ENCODE assay signal across 17 cellular contexts in genomic region chr2:7924033-7924762, GRCh38.
DNase-seq lines count a peak whose midpoint lies in the region; ATAC-seq lines count a peak whose summit lies in the region.
"Had no signal": no experiment of that assay in that cellular context is flagged by ENCODE, and none has a peak within 500 bp of the region (broad histone marks: within the 10 kb centered on the region; RNA-seq: fewer than 3 reads in every experiment).

No MANE protein-coding gene starts in this region.

- no peak overlapping the region for H3K27ac ChIP-seq in trophoblast cell (ENCODE audit: low read depth, low read length)
- H3K27ac ChIP-seq: HL-60 had no signal

- H3K27me3 ChIP-seq in trophoblast cell (ENCODE audit: insufficient read depth, low read length): no peaks in the 10 kb centered on the region

- no peaks in the 10 kb centered on the region for H3K9me3 ChIP-seq in trophoblast cell (ENCODE audit: insufficient read depth, low read depth, low read length)
- no peaks in the 10 kb centered on the region for H3K9me3 ChIP-seq in T-helper 17 cell (ENCODE audit: control insufficient read depth, low read length, poor library complexity, severe bottlenecking)

- H3K4me1 Mint-ChIP-seq in activated CD4-positive, alpha-beta T cell treated with anti-CD3 and anti-CD28 coated beads, Interleukin-2, amount 10 ng/mL, durations not matched to agents 24 days and 14 days: peaks cover 6% of the 10 kb centered on the region
- no peaks in the 10 kb centered on the region for H3K4me1 Mint-ChIP-seq in T-helper 17 cell
- H3K4me1 Mint-ChIP-seq: B cell had no signal

- no peaks in the 10 kb centered on the region for H3K79me1 ChIP-seq in trophoblast cell (ENCODE audit: low read length)

- H3K4ac ChIP-seq in trophoblast cell (ENCODE audit: low read depth, low read length): no peak overlapping the region

- H3K27ac Mint-ChIP-seq in activated CD4-positive, alpha-beta T cell treated with anti-CD3 and anti-CD28 coated beads, Interleukin-2, amount 10 ng/mL, durations not matched to agents 24 days and 14 days: no peak overlapping the region
- no peak overlapping the region for H3K27ac Mint-ChIP-seq in T-helper 17 cell
- H3K27ac Mint-ChIP-seq: B cell; CD4-positive, alpha-beta T cell; HFFc6 had no signal

- intact Hi-C loops in activated CD4-positive, alpha-beta T cell treated with anti-CD3 and anti-CD28 coated beads, Interleukin-2, amount 10 ng/mL, durations not matched to agents 24 days and 14 days (cut with micrococcal nuclease): no loop called here

- H2BK120ac ChIP-seq in trophoblast cell (ENCODE audit: insufficient read depth, low read length, poor library complexity): no peak overlapping the region

- no peak overlapping the region for H3K4me3 Mint-ChIP-seq in activated CD4-positive, alpha-beta T cell treated with anti-CD3 and anti-CD28 coated beads, Interleukin-2, amount 10 ng/mL, durations not matched to agents 24 days and 14 days
- H3K4me3 Mint-ChIP-seq in T-helper 17 cell: no peak overlapping the region
- H3K4me3 Mint-ChIP-seq: B cell; CD4-positive, alpha-beta T cell; HFFc6 had no signal

- no peak overlapping the region for H2BK12ac ChIP-seq in trophoblast cell (ENCODE audit: low read length)

- in situ Hi-C loops in G401 (cut with HindIII; ENCODE audit: low sequenced_read_pairs): no loop called here

- peaks cover 9% of the 10 kb centered on the region for H3K9me3 Mint-ChIP-seq in activated CD4-positive, alpha-beta T cell treated with anti-CD3 and anti-CD28 coated beads, Interleukin-2, amount 10 ng/mL, durations not matched to agents 24 days and 14 days
- H3K9me3 Mint-ChIP-seq: CD4-positive, alpha-beta T cell; HFFc6 had no signal

- H3K18ac ChIP-seq in trophoblast cell (ENCODE audit: low read length): no peak overlapping the region

- no peak overlapping the region for H3K4me3 ChIP-seq in trophoblast cell (ENCODE audit: low read depth, low read length)

- no CpG with 5 or more reads among the region's 7 CpGs for WGBS in trophoblast cell (ENCODE audit: extremely low coverage, insufficient coverage, insufficient read length)

- H4K12ac ChIP-seq in trophoblast cell (ENCODE audit: low read depth, low read length): no peak overlapping the region

- peaks cover 4% of the 10 kb centered on the region for H3K36me3 Mint-ChIP-seq in activated CD4-positive, alpha-beta T cell treated with anti-CD3 and anti-CD28 coated beads, Interleukin-2, amount 10 ng/mL, durations not matched to agents 24 days and 14 days (ENCODE audit: low read depth)
- H3K36me3 Mint-ChIP-seq in T-helper 17 cell (ENCODE audit: low read depth): no peaks in the 10 kb centered on the region

- DNase-seq in activated CD4-positive, alpha-beta T cell treated with anti-CD3 and anti-CD28 coated beads, Interleukin-2, amount 10 ng/mL, durations not matched to agents 24 days and 14 days: peak; percentile 44
- no peak for DNase-seq in activated CD4-positive, alpha-beta T cell treated with anti-CD3 and anti-CD28 coated beads, Interleukin-2, amount 50 U/mL, for 4 hours
- DNase-seq in G401 (ENCODE audit: low spot score): peak; percentile 69
- DNase-seq in cerebellum (ENCODE audit: low spot score): peak; percentile 42
- DNase-seq in trophoblast cell: no peak
- no peak for DNase-seq in T-helper 17 cell
- no peak for DNase-seq in NCI-H1417 treated with DMSO at 0.1 percent for 48 hours (lab: John Stamatoyannopoulos, UW)
- DNase-seq in NCI-H82 (lab: John Stamatoyannopoulos, UW): no peak
- DNase-seq: ACHN; Calu3; CD4-positive, alpha-beta T cell; DMS 273 treated with DMSO at 0.1 percent for 48 hours; GOT3; HCEC 1CT; HFFc6 had no signal

- H3K14ac ChIP-seq in trophoblast cell (ENCODE audit: low read length): no peak overlapping the region

- H4K91ac ChIP-seq in trophoblast cell (ENCODE audit: low read depth, low read length): no peak overlapping the region

- H3K23ac ChIP-seq in trophoblast cell (ENCODE audit: low read length): no peak overlapping the region

- H2AFZ ChIP-seq in trophoblast cell (ENCODE audit: insufficient read depth, low read length, poor library complexity): no peak overlapping the region

- H3K27me3 Mint-ChIP-seq in activated CD4-positive, alpha-beta T cell treated with anti-CD3 and anti-CD28 coated beads, Interleukin-2, amount 10 ng/mL, durations not matched to agents 24 days and 14 days: no peaks in the 10 kb centered on the region
- H3K27me3 Mint-ChIP-seq in T-helper 17 cell: peaks cover 2% of the 10 kb centered on the region
- H3K27me3 Mint-ChIP-seq: CD4-positive, alpha-beta T cell had no signal

- no peak overlapping the region for H2AK5ac ChIP-seq in trophoblast cell (ENCODE audit: low read length)

- no peak for ATAC-seq in T-helper 17 cell

- no peaks in the 10 kb centered on the region for H3K4me1 ChIP-seq in trophoblast cell (ENCODE audit: control insufficient read depth in 1 of 2, insufficient read depth in 2 of 2, low read length in 2 of 2)

- no peaks in the 10 kb centered on the region for H3K79me2 ChIP-seq in trophoblast cell (ENCODE audit: control insufficient read depth, insufficient read depth, low read length, poor library complexity)

- no peak overlapping the region for H3K4me2 ChIP-seq in trophoblast cell (ENCODE audit: low read length)

- H3K9ac ChIP-seq in trophoblast cell (ENCODE audit: low read length): peak overlapping the region; percentile 50

- H4K8ac ChIP-seq in trophoblast cell (ENCODE audit: low read depth, low read length): no peak overlapping the region

- H2BK5ac ChIP-seq in trophoblast cell (ENCODE audit: low read depth, low read length, poor library complexity): no peak overlapping the region

- H3K36me3 ChIP-seq in trophoblast cell (ENCODE audit: control insufficient read depth in 1 of 2, insufficient read depth in 2 of 2, low read length in 2 of 2): no peaks in the 10 kb centered on the region

Comparison
In these comparisons a context has a peak if more than half of its experiments do, and no peak if none do; other contexts are left out.
1. DNase-seq: peak in activated CD4-positive, alpha-beta T cell treated with anti-CD3 and anti-CD28 coated beads, Interleukin-2, amount 10 ng/mL, durations not matched to agents 24 days and 14 days (single experiment), G401 (single experiment) and cerebellum (single experiment); none in activated CD4-positive, alpha-beta T cell treated with anti-CD3 and anti-CD28 coated beads, Interleukin-2, amount 50 U/mL, for 4 hours (0 of 2), trophoblast cell (0 of 2), T-helper 17 cell (0 of 3), NCI-H1417 treated with DMSO at 0.1 percent for 48 hours (single experiment) and NCI-H82 (single experiment).